30 cellular contexts compared by ENCODE assay signal in genomic region chr1:117679299-117679698, GRCh38.
"Had no signal": no experiment of that assay in that cellular context is flagged by ENCODE, and none has a peak within 500 bp of the region (broad histone marks: within the 10 kb centered on the region; RNA-seq: fewer than 3 reads in every experiment).

No MANE protein-coding gene starts in this region.

- H3K9me3 ChIP-seq: gastroesophageal sphincter, right lobe of liver, suprapubic skin, tibial nerve had no signal

- H3K27me3 Mint-ChIP-seq: activated CD4-positive, alpha-beta memory T cell treated with anti-CD3 and anti-CD28 coated beads for 36 hours; effector memory CD8-positive, alpha-beta T cell; stimulated activated memory B cell treated with anti-CD40 and anti-IgM and Interleukin-4, amounts not matched to agents 10 μg/mL and 1 μg/mL and 100 μg/mL, for 72 hours had no signal

- H3K36me3 ChIP-seq: gastroesophageal sphincter, neural progenitor cell, right lobe of liver, suprapubic skin, tibial nerve had no signal

- H3K9ac ChIP-seq: neural progenitor cell had no signal

- H3K9me3 Mint-ChIP-seq: activated CD4-positive, alpha-beta memory T cell treated with anti-CD3 and anti-CD28 coated beads for 36 hours; activated CD4-positive, alpha-beta T cell treated with anti-CD3 and anti-CD28 coated beads, Interleukin-2, amount 10 ng/mL, durations not matched to agents 24 days and 14 days; activated naive CD4-positive, alpha-beta T cell treated with anti-CD3 and anti-CD28 coated beads, Interleukin-2, amount 50 U/mL, for 72 hours; activated T-cell treated with anti-CD3 and anti-CD28 coated beads, Interleukin-2, amount 50 U/mL, for 4 hours; activated T-helper 2 cell treated with anti-CD3 and anti-CD28 coated beads, Interferon-gamma antibody, Interleukin-2, Interleukin-4, amounts not matched to agents 10 μg/mL and 5 μg/mL and 100 μg/mL, durations not matched to agents 14 hours and 24 hours and 36 hours; effector memory CD8-positive, alpha-beta T cell; immature natural killer cell; natural killer cell; neural progenitor cell; stimulated activated memory B cell treated with anti-CD40 and anti-IgM and Interleukin-4, amounts not matched to agents 10 μg/mL and 1 μg/mL and 100 μg/mL, for 72 hours; stimulated activated naive CD8-positive, alpha-beta T cell treated with anti-CD3 and anti-CD28 coated beads, Interleukin-15, amount 100 ng/mL, for 72 hours; T-helper 1 cell treated with Interleukin-12 subunit alpha and Interleukin-12 subunit beta and Interleukin-4 antibody, amounts not matched to agents 30 μg/mL and 1 μg/mL, for 36 hours had no signal

- H3K4me3 ChIP-seq: gastroesophageal sphincter, lung, neural progenitor cell, right lobe of liver, skin epidermis, suprapubic skin, tibial nerve had no signal

- ATAC-seq: activated naive CD4-positive, alpha-beta T cell treated with anti-CD3 and anti-CD28 coated beads, Interleukin-2, amount 50 U/mL, for 72 hours; activated T-cell treated with anti-CD3 and anti-CD28 coated beads, Interleukin-2, amount 50 U/mL, for 4 hours; effector memory CD8-positive, alpha-beta T cell; gastroesophageal sphincter; left lobe of liver; natural killer cell; right lobe of liver; stimulated activated memory B cell treated with anti-CD40 and anti-IgM and Interleukin-4, amounts not matched to agents 10 μg/mL and 1 μg/mL and 100 μg/mL, for 72 hours; stimulated activated naive CD8-positive, alpha-beta T cell treated with anti-CD3 and anti-CD28 coated beads, Interleukin-15, amount 100 ng/mL, for 72 hours had no signal

- H3K4me3 Mint-ChIP-seq: activated CD4-positive, alpha-beta memory T cell treated with anti-CD3 and anti-CD28 coated beads for 36 hours; activated CD4-positive, alpha-beta T cell treated with anti-CD3 and anti-CD28 coated beads, Interleukin-2, amount 10 ng/mL, durations not matched to agents 24 days and 14 days; activated T-cell treated with anti-CD3 and anti-CD28 coated beads, Interleukin-2, amount 50 U/mL, for 4 hours; effector memory CD8-positive, alpha-beta T cell; immature natural killer cell; natural killer cell; neural progenitor cell; stimulated activated memory B cell treated with anti-CD40 and anti-IgM and Interleukin-4, amounts not matched to agents 10 μg/mL and 1 μg/mL and 100 μg/mL, for 72 hours; stimulated activated naive CD8-positive, alpha-beta T cell treated with anti-CD3 and anti-CD28 coated beads, Interleukin-15, amount 100 ng/mL, for 72 hours; T-helper 1 cell treated with Interleukin-12 subunit alpha and Interleukin-12 subunit beta and Interleukin-4 antibody, amounts not matched to agents 30 μg/mL and 1 μg/mL, for 36 hours had no signal

- H3K4me1 Mint-ChIP-seq: neural progenitor cell had no signal

- H3K27me3 ChIP-seq: gastroesophageal sphincter, neural progenitor cell, right lobe of liver, suprapubic skin, tibial nerve had no signal

- H3K27ac ChIP-seq: gastroesophageal sphincter, neural progenitor cell, right lobe of liver, skin epidermis, suprapubic skin, tibial nerve had no signal

- H3K27ac Mint-ChIP-seq: activated CD4-positive, alpha-beta memory T cell treated with anti-CD3 and anti-CD28 coated beads for 36 hours; activated CD4-positive, alpha-beta T cell treated with anti-CD3 and anti-CD28 coated beads, Interleukin-2, amount 10 ng/mL, durations not matched to agents 24 days and 14 days; activated T-helper 2 cell treated with anti-CD3 and anti-CD28 coated beads, Interferon-gamma antibody, Interleukin-2, Interleukin-4, amounts not matched to agents 10 μg/mL and 5 μg/mL and 100 μg/mL, durations not matched to agents 14 hours and 24 hours and 36 hours; immature natural killer cell; natural killer cell; neural progenitor cell; stimulated activated memory B cell treated with anti-CD40 and anti-IgM and Interleukin-4, amounts not matched to agents 10 μg/mL and 1 μg/mL and 100 μg/mL, for 72 hours; stimulated activated naive CD8-positive, alpha-beta T cell treated with anti-CD3 and anti-CD28 coated beads, Interleukin-15, amount 100 ng/mL, for 72 hours; T-helper 1 cell treated with Interleukin-12 subunit alpha and Interleukin-12 subunit beta and Interleukin-4 antibody, amounts not matched to agents 30 μg/mL and 1 μg/mL, for 36 hours had no signal

- DNase-seq: activated CD4-positive, alpha-beta memory T cell treated with anti-CD3 and anti-CD28 coated beads for 36 hours; activated CD4-positive, alpha-beta T cell treated with anti-CD3 and anti-CD28 coated beads, Interleukin-2, amount 10 ng/mL, durations not matched to agents 24 days and 14 days; activated CD4-positive, CD25-positive, alpha-beta regulatory T cell treated with anti-CD3 and anti-CD28 coated beads, Interleukin-2, amount 50 U/mL, for 72 hours; activated T-cell treated with anti-CD3 and anti-CD28 coated beads, Interleukin-2, amount 50 U/mL, for 4 hours; cerebellar nuclear complex; cortex of kidney; effector memory CD8-positive, alpha-beta T cell; hypothalamus; immature natural killer cell; mesendoderm; natural killer cell; occipital lobe; right lobe of liver; stimulated activated CD4-positive, alpha-beta T cell treated with anti-CD3 and anti-CD28 coated beads, Interleukin-1b, Interleukin-23, amount 100 ng/mL, for 48 hours; stimulated activated CD4-positive, alpha-beta T cell treated with anti-CD3 and anti-CD28 coated beads, Interleukin-4, amount 100 ng/mL, for 4 hours; stimulated activated CD8-positive, alpha-beta memory T cell treated with anti-CD3 and anti-CD28 coated beads, Interleukin-4, amount 100 ng/mL, for 48 hours; stimulated activated naive CD8-positive, alpha-beta T cell treated with anti-CD3 and anti-CD28 coated beads, Interleukin-15, amount 100 ng/mL, for 72 hours; SW 1271; T1000 had no signal

- H3K4me1 ChIP-seq: right lobe of liver, tibial nerve had no signal

- H3K36me3 Mint-ChIP-seq: activated CD4-positive, alpha-beta memory T cell treated with anti-CD3 and anti-CD28 coated beads for 36 hours; activated naive CD4-positive, alpha-beta T cell treated with anti-CD3 and anti-CD28 coated beads, Interleukin-2, amount 50 U/mL, for 72 hours; immature natural killer cell; natural killer cell; neural progenitor cell; stimulated activated memory B cell treated with anti-CD40 and anti-IgM and Interleukin-4, amounts not matched to agents 10 μg/mL and 1 μg/mL and 100 μg/mL, for 72 hours had no signal
